ENCODE assay signal across 25 cellular contexts in the genomic region with DNA sequence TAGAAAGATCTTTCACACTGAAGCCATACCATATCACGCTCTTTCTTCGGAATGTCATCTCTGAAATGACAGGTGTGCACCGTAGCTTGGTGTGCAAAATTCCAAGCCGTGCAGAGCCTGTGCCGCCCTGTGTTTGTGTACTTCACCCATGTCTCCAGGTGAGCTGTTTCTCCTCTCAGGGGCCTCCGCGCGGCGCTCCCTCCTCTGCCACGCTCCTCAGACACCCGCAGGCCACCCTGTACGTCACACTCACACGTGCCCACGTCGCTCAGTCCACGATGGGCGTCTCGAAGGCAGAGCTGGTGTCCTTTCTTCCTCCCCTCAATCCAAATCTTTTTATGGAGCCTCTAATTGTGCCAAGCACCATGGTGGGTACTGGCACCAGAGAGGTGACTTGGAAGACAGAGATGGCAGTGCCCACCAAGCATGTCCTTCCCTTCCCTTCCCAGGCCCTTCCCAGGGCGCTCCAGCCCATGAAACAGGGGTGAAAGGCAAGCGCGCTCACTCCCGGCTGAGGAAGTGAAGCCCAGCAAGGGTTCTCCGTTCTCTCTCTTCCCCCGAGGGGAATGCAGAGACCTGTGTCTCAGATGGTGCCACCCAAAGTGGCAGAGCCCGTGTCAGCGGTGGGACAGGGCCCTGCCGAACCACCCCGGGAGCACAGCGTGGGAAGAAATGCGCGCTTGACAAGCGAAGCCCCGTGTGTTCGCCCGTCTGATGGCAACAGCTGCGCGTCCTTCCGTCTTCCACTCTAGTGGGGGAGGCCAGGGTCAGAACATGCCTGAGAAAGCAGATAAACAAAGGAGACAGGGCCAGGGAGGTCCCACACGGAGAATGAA.
"Had no signal": no experiment of that assay in that cellular context is flagged by ENCODE, and none has a peak within 500 bp of the region (broad histone marks: within the 10 kb centered on the region; RNA-seq: fewer than 3 reads in every experiment).

No MANE protein-coding gene starts in this region.

- H3K4me3 Mint-ChIP-seq: mesothelial cell of epicardium; naive B cell; natural killer cell; nephron progenitor cell; stimulated activated naive B cell treated with anti-CD40 and anti-IgM and Interleukin-4, amounts not matched to agents 10 μg/mL and 1 μg/mL and 100 μg/mL, for 72 hours had no signal

- H3K27ac Mint-ChIP-seq: mesothelial cell of epicardium; natural killer cell; nephron progenitor cell; progenitor cell of endocrine pancreas; stimulated activated naive B cell treated with anti-CD40 and anti-IgM and Interleukin-4, amounts not matched to agents 10 μg/mL and 1 μg/mL and 100 μg/mL, for 72 hours had no signal

- FAIRE-seq: urothelium cell line had no signal

- H3K4me3 ChIP-seq: left ventricle myocardium inferior, lung, right atrium auricular region, right lobe of liver, skin epidermis, stomach, thyroid gland, transverse colon, upper lobe of right lung had no signal

- H3K27me3 ChIP-seq: right atrium auricular region, right lobe of liver, stomach, testis, thyroid gland, transverse colon, upper lobe of right lung had no signal

- H3K4me1 ChIP-seq: left ventricle myocardium inferior, right atrium auricular region, right lobe of liver, stomach, testis, thyroid gland, transverse colon, upper lobe of right lung had no signal

- H3K36me3 ChIP-seq: left ventricle myocardium inferior, right atrium auricular region, right lobe of liver, stomach, thyroid gland, transverse colon, upper lobe of right lung had no signal

- H3K36me3 Mint-ChIP-seq: mesothelial cell of epicardium; naive B cell; natural killer cell; stimulated activated naive B cell treated with anti-CD40 and anti-IgM and Interleukin-4, amounts not matched to agents 10 μg/mL and 1 μg/mL and 100 μg/mL, for 72 hours had no signal

- DNase-seq: hippocampal formation; left ventricle myocardium inferior; mesendoderm; naive B cell; natural killer cell; nephron progenitor cell; nucleus accumbens; right lobe of liver; stimulated activated CD4-positive, alpha-beta T cell treated with anti-CD3 and anti-CD28 coated beads, Interleukin-12 subunit alpha, Interleukin-12 subunit beta, amount 100 ng/mL, for 4 hours; stimulated activated CD4-positive, alpha-beta T cell treated with anti-CD3 and anti-CD28 coated beads, Interleukin-15, amount 100 ng/mL, for 24 hours; stimulated activated CD4-positive, alpha-beta T cell treated with anti-CD3 and anti-CD28 coated beads, Interleukin-2, amount 100 ng/mL, for 24 hours; stimulated activated CD4-positive, alpha-beta T cell treated with anti-CD3 and anti-CD28 coated beads, Interleukin-4, amount 100 ng/mL, for 1 hour; stimulated activated naive B cell treated with anti-CD40 and anti-IgM and Interleukin-4, amounts not matched to agents 10 μg/mL and 1 μg/mL and 100 μg/mL, for 72 hours; stimulated activated naive CD8-positive, alpha-beta T cell treated with anti-CD3 and anti-CD28 coated beads, Interleukin-15, Interleukin-2, amounts not matched to agents 100 U/mL and 50 U/mL, for 24 hours; stomach; testis; thyroid gland; transverse colon had no signal

- H3K27me3 Mint-ChIP-seq: naive B cell; stimulated activated naive B cell treated with anti-CD40 and anti-IgM and Interleukin-4, amounts not matched to agents 10 μg/mL and 1 μg/mL and 100 μg/mL, for 72 hours had no signal

- H3K9me3 ChIP-seq: left ventricle myocardium inferior, right atrium auricular region, right lobe of liver, stomach, testis, thyroid gland, transverse colon, upper lobe of right lung had no signal

- ATAC-seq: natural killer cell; right lobe of liver; stimulated activated naive B cell treated with anti-CD40 and anti-IgM and Interleukin-4, amounts not matched to agents 10 μg/mL and 1 μg/mL and 100 μg/mL, for 72 hours; stimulated activated naive CD8-positive, alpha-beta T cell treated with anti-CD3 and anti-CD28 coated beads, Interleukin-15, Interleukin-2, amounts not matched to agents 100 U/mL and 50 U/mL, for 24 hours had no signal

- H3K27ac ChIP-seq: left ventricle myocardium inferior, right atrium auricular region, right lobe of liver, skin epidermis, stomach, testis, thyroid gland, transverse colon, upper lobe of right lung had no signal

- H3K9me3 Mint-ChIP-seq: mesothelial cell of epicardium; natural killer cell; nephron progenitor cell; stimulated activated naive B cell treated with anti-CD40 and anti-IgM and Interleukin-4, amounts not matched to agents 10 μg/mL and 1 μg/mL and 100 μg/mL, for 72 hours had no signal

- H3K4me1 Mint-ChIP-seq: mesothelial cell of epicardium; naive B cell; natural killer cell; stimulated activated naive B cell treated with anti-CD40 and anti-IgM and Interleukin-4, amounts not matched to agents 10 μg/mL and 1 μg/mL and 100 μg/mL, for 72 hours had no signal
